Comparison of ENCODE assay signal across 8 cellular contexts in genomic region chrX:120561634-120562568, GRCh38. TPM values are rescaled to one million over a fixed set of nuclear protein-coding genes. Genes with fewer than 3 reads are reported as not detected.
A peak's percentile ranks its signal among the peaks of the same experiment; 100 is the strongest.
DNase-seq lines count a peak whose midpoint lies in the region; ATAC-seq and TF ChIP-seq lines count a peak whose summit lies in the region.

No MANE protein-coding gene starts in this region.

- no peak for TF ChIP-seq CTCF in neural crest cell (conservative IDR thresholded peaks at IDR 0.05)

- peak overlapping the region; percentile 96 for H3K27ac ChIP-seq in CD4-positive, CD25-positive, alpha-beta regulatory T cell (ENCODE audit: insufficient read depth, low read length, poor library complexity, severe bottlenecking)
- H3K27ac ChIP-seq in KOPT-K1 (ENCODE audit: low read depth, low read length, poor library complexity, severe bottlenecking), result peak overlapping the region; percentile 96
- peak overlapping the region; percentile 78 for H3K27ac ChIP-seq in duodenal mucosa (ENCODE audit: low read depth, low read length)

- H3K9me3 Mint-ChIP-seq in CD4-positive, CD25-positive, alpha-beta regulatory T cell, result peaks cover 0 to 1% (median 0%) of the 10 kb centered on the region in 7 donors
- no peaks in the 10 kb centered on the region for H3K9me3 Mint-ChIP-seq in neural crest cell

- no peaks in the 10 kb centered on the region for H3K27me3 Mint-ChIP-seq in CD4-positive, CD25-positive, alpha-beta regulatory T cell
- no peaks in the 10 kb centered on the region for H3K27me3 Mint-ChIP-seq in neural crest cell (ENCODE audit: low read depth)

- no peaks in the 10 kb centered on the region for H3K36me3 Mint-ChIP-seq in CD4-positive, CD25-positive, alpha-beta regulatory T cell
- H3K36me3 Mint-ChIP-seq in neural crest cell (ENCODE audit: low read depth), result no peaks in the 10 kb centered on the region

- H3K4me3 Mint-ChIP-seq in CD4-positive, CD25-positive, alpha-beta regulatory T cell, result peak overlapping the region; percentile 89 to 97 (median 96)
- peak overlapping the region; percentile 98 for H3K4me3 Mint-ChIP-seq in neural crest cell

- peak overlapping the region; percentile 82 for H3K4me3 ChIP-seq in CD4-positive, CD25-positive, alpha-beta regulatory T cell (ENCODE audit: low read depth, low read length)
- peak overlapping the region; percentile 74 to 77 for H3K4me3 ChIP-seq in duodenal mucosa (ENCODE audit: low read depth in 1 of 2, low read length in 2 of 2)

- no peaks in the 10 kb centered on the region for H3K27me3 ChIP-seq in CD4-positive, CD25-positive, alpha-beta regulatory T cell (ENCODE audit: control insufficient read depth, insufficient read depth, low read length)
- H3K27me3 ChIP-seq in duodenal mucosa (ENCODE audit: control insufficient read depth in 1 of 2, insufficient read depth in 2 of 2, low read length in 2 of 2), result no peaks in the 10 kb centered on the region

- H3K27ac Mint-ChIP-seq in CD4-positive, CD25-positive, alpha-beta regulatory T cell, result peak overlapping the region; percentile 96 to 98 (median 97)
- peak overlapping the region; percentile 98 for H3K27ac Mint-ChIP-seq in neural crest cell (ENCODE audit: unreplicated experiment)

- DNase-seq in CD4-positive, CD25-positive, alpha-beta regulatory T cell, result no peak
- DNase-seq in neural crest cell (ENCODE audit: low read depth, low spot score), result no peak
- DNase-seq in D341Med (ENCODE audit: low spot score), result no peak
- no peak for DNase-seq in cerebellar cortex (ENCODE audit: low spot score)

- H3K9ac ChIP-seq in duodenal mucosa (ENCODE audit: low read depth in 1 of 2, low read length in 2 of 2), result peak overlapping the region; percentile 75 to 79

- no peaks in the 10 kb centered on the region for H3K9me3 ChIP-seq in CD4-positive, CD25-positive, alpha-beta regulatory T cell (ENCODE audit: control insufficient read depth in 2 of 2, low read length in 2 of 2)
- H3K9me3 ChIP-seq in KOPT-K1 (ENCODE audit: insufficient read depth, low read length, poor library complexity, severe bottlenecking), result no peaks in the 10 kb centered on the region
- no peaks in the 10 kb centered on the region for H3K9me3 ChIP-seq in duodenal mucosa (ENCODE audit: control insufficient read depth in 1 of 2, low read length in 2 of 2)

- H3K4me1 Mint-ChIP-seq in CD4-positive, CD25-positive, alpha-beta regulatory T cell, result peaks cover 0 to 27% (median 14%) of the 10 kb centered on the region in 4 donors
- peaks cover 24% of the 10 kb centered on the region for H3K4me1 Mint-ChIP-seq in neural crest cell

- peaks cover 6% of the 10 kb centered on the region for H3K4me1 ChIP-seq in CD4-positive, CD25-positive, alpha-beta regulatory T cell (ENCODE audit: control insufficient read depth, insufficient read depth, low read length, poor library complexity, severe bottlenecking)
- H3K4me1 ChIP-seq in duodenal mucosa (ENCODE audit: control insufficient read depth in 1 of 2, insufficient read depth in 2 of 2, low read length in 2 of 2), result peaks cover 12 to 18% of the 10 kb centered on the region in 2 donors

- no peak for ATAC-seq in CD4-positive, CD25-positive, alpha-beta regulatory T cell (ENCODE audit: low read depth in 2 of 2)
- ATAC-seq in HG03175 (IDR thresholded peaks at IDR 0.05; ENCODE audit: unreplicated experiment), result no peak
- no peak for ATAC-seq in GM18909 (IDR thresholded peaks at IDR 0.05; ENCODE audit: poor library complexity, unreplicated experiment)

- H3K36me3 ChIP-seq in CD4-positive, CD25-positive, alpha-beta regulatory T cell (ENCODE audit: control insufficient read depth, insufficient read depth, low read length), result no peaks in the 10 kb centered on the region
- H3K36me3 ChIP-seq in KOPT-K1 (ENCODE audit: insufficient read depth, low read length) (peaks cover 11% of the 10 kb centered on the region; the same call in 1 of the 2 replicates), duodenal mucosa (ENCODE audit: control insufficient read depth in 1 of 2, insufficient read depth in 2 of 2, low read length in 2 of 2) (no peaks in the 10 kb centered on the region)

RNA-seq across cellular contexts. Expression of gene CUL4B, which starts 1.1 kb away (rescaled TPM):
- 39.4 TPM for total RNA-seq in CD4-positive, CD25-positive, alpha-beta regulatory T cell
- 10 to 100 TPM; 25.7 to 32.7 (median 29.1) TPM for polyA plus RNA-seq in CD4-positive, CD25-positive, alpha-beta regulatory T cell
- total RNA-seq in neural crest cell, result 46.7 and 52.2 TPM in 2 replicates

RNA-seq across cellular contexts. Expression of gene MCTS1, which starts 42.0 kb away (rescaled TPM):
- 18.1 TPM for total RNA-seq in CD4-positive, CD25-positive, alpha-beta regulatory T cell
- 10 to 100 TPM; 57.5 to 93.6 (median 72.7) TPM for polyA plus RNA-seq in CD4-positive, CD25-positive, alpha-beta regulatory T cell
- total RNA-seq in neural crest cell, result 38.0 and 38.7 TPM in 2 replicates
